1 cellular context compared by ENCODE assay signal in genomic region chr1:232599178-232600041, GRCh38.
TF ChIP-seq lines count a peak whose summit lies in the region.

No MANE protein-coding gene starts in this region.

TF ChIP-seq in K562, 482 proteins besides CTCF, POLR2A, EP300 and RAD21 (continued from another document and continues in another):
- TF ChIP-seq, protein P1, sequence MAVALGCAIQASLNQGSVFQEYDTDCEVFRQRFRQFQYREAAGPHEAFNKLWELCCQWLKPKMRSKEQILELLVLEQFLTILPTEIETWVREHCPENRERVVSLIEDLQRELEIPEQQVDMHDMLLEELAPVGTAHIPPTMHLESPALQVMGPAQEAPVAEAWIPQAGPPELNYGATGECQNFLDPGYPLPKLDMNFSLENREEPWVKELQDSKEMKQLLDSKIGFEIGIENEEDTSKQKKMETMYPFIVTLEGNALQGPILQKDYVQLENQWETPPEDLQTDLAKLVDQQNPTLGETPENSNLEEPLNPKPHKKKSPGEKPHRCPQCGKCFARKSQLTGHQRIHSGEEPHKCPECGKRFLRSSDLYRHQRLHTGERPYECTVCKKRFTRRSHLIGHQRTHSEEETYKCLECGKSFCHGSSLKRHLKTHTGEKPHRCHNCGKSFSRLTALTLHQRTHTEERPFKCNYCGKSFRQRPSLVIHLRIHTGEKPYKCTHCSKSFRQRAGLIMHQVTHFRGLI (CRISPR knock-in tag; IDR thresholded peaks at IDR 0.05) = 0 out of 2 replicates have a peak, but pooled peaks have one; percentile 61
- TF ChIP-seq ATF4 (CRISPR knock-in tag; IDR thresholded peaks at IDR 0.05) (peak; percentile 97), SUPT5H (IDR thresholded peaks at IDR 0.05) (no peak), ESRRA (IDR thresholded peaks at IDR 0.05; ENCODE audit: borderline replicate concordance, low read depth) (peak; percentile 53; the same call in 1 of the 2 replicates), ATF7 (IDR thresholded peaks at IDR 0.05) (peak; percentile 66), ZNF76 (CRISPR knock-in tag; IDR thresholded peaks at IDR 0.05; ENCODE audit: borderline replicate concordance) (peak; percentile 51; the same call in 1 of the 2 replicates), TEAD1 (CRISPR knock-in tag; IDR thresholded peaks at IDR 0.05) (peak in 1 of 2 experiments; percentile 55; a peak in 1 of 4 replicates), RBM39 (optimal IDR thresholded peaks at IDR 0.05; ENCODE audit: low read depth, low read length) (no peak), CEBPG (CRISPR knock-in tag; IDR thresholded peaks at IDR 0.05) (peak; percentile 80), CEBPG (tag; conservative IDR thresholded peaks at IDR 0.05 in 1 of 2, IDR thresholded peaks at IDR 0.05 in 1 of 2) (peak; percentile 92 to 95), MAZ (CRISPR knock-in tag; conservative IDR thresholded peaks at IDR 0.05 in 1 of 2, IDR thresholded peaks at IDR 0.05 in 1 of 2) (0 out of 4 replicates have a peak, but pooled peaks of 1 of the 2 experiments have one; percentile 14), ZBTB9 (CRISPR knock-in tag; IDR thresholded peaks at IDR 0.05) (0 out of 2 replicates have a peak, but pooled peaks have one; percentile 5), PATZ1 (CRISPR knock-in tag; IDR thresholded peaks at IDR 0.05; ENCODE audit: borderline replicate concordance) (peak; percentile 13; the same call in 1 of the 2 replicates), ATF1 (CRISPR knock-in tag; IDR thresholded peaks at IDR 0.05) (no peak), ATF1 (tag; IDR thresholded peaks at IDR 0.05) (no peak), CBFA2T2 (conservative IDR thresholded peaks at IDR 0.05) (no peak), ZNF311 (CRISPR knock-in tag; IDR thresholded peaks at IDR 0.05) (no peak), IRF2 (CRISPR knock-in tag; IDR thresholded peaks at IDR 0.05) (no peak), NR2C2 (CRISPR knock-in tag; IDR thresholded peaks at IDR 0.05) (no peak), NR2C2 (tag; IDR thresholded peaks at IDR 0.05) (peak; percentile 15; the same call in 1 of the 2 replicates), ZNF282 (CRISPR knock-in tag; IDR thresholded peaks at IDR 0.05) (no peak), TRIM24 (IDR thresholded peaks at IDR 0.05) (peak; percentile 71 to 90; a peak in 2 of 4 replicates), ZNF354B (CRISPR knock-in tag; IDR thresholded peaks at IDR 0.05) (no peak), BACH1 (tag; IDR thresholded peaks at IDR 0.05) (peak; percentile 60; the same call in 1 of the 2 replicates), NELFE (IDR thresholded peaks at IDR 0.05; ENCODE audit: insufficient read depth, insufficient read length) (no peak), ZKSCAN1 (IDR thresholded peaks at IDR 0.05; ENCODE audit: low read depth, low read length) (no peak), KLF6 (CRISPR knock-in tag; IDR thresholded peaks at IDR 0.05; ENCODE audit: borderline replicate concordance) (peak; percentile 72; the same call in 1 of the 2 replicates), FOXP1 (CRISPR knock-in tag; IDR thresholded peaks at IDR 0.05) (no peak), ZNF778 (CRISPR knock-in tag; IDR thresholded peaks at IDR 0.05) (no peak), CC2D1A (IDR thresholded peaks at IDR 0.05) (no peak), CCNT2 (IDR thresholded peaks at IDR 0.05; ENCODE audit: borderline replicate concordance, extremely low read depth, insufficient read length, low read depth, low read length) (no peak), ZNF436 (CRISPR knock-in tag; IDR thresholded peaks at IDR 0.05) (no peak), ZSCAN32 (CRISPR knock-in tag; IDR thresholded peaks at IDR 0.05) (peak; percentile 97), THRAP3 (IDR thresholded peaks at IDR 0.05; ENCODE audit: borderline replicate concordance) (no peak), CBX5 (IDR thresholded peaks at IDR 0.05; ENCODE audit: borderline replicate concordance, low read depth) (no peak), TCF3 (CRISPR knock-in tag; IDR thresholded peaks at IDR 0.05) (no peak), CHD2 (IDR thresholded peaks at IDR 0.05; ENCODE audit: low read depth, low read length) (no peak), MEF2A (IDR thresholded peaks at IDR 0.05; ENCODE audit: control insufficient read depth, low read depth, low read length) (no peak), CHCHD3 (CRISPR knock-in tag; IDR thresholded peaks at IDR 0.05) (no peak), RBM15 (IDR thresholded peaks at IDR 0.05; ENCODE audit: insufficient read depth, low read length) (no peak)
- TF ChIP-seq, protein P2, sequence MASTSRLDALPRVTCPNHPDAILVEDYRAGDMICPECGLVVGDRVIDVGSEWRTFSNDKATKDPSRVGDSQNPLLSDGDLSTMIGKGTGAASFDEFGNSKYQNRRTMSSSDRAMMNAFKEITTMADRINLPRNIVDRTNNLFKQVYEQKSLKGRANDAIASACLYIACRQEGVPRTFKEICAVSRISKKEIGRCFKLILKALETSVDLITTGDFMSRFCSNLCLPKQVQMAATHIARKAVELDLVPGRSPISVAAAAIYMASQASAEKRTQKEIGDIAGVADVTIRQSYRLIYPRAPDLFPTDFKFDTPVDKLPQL (IDR thresholded peaks at IDR 0.05; ENCODE audit: extremely low read depth, insufficient read length) = no peak
- TF ChIP-seq, protein P3, sequence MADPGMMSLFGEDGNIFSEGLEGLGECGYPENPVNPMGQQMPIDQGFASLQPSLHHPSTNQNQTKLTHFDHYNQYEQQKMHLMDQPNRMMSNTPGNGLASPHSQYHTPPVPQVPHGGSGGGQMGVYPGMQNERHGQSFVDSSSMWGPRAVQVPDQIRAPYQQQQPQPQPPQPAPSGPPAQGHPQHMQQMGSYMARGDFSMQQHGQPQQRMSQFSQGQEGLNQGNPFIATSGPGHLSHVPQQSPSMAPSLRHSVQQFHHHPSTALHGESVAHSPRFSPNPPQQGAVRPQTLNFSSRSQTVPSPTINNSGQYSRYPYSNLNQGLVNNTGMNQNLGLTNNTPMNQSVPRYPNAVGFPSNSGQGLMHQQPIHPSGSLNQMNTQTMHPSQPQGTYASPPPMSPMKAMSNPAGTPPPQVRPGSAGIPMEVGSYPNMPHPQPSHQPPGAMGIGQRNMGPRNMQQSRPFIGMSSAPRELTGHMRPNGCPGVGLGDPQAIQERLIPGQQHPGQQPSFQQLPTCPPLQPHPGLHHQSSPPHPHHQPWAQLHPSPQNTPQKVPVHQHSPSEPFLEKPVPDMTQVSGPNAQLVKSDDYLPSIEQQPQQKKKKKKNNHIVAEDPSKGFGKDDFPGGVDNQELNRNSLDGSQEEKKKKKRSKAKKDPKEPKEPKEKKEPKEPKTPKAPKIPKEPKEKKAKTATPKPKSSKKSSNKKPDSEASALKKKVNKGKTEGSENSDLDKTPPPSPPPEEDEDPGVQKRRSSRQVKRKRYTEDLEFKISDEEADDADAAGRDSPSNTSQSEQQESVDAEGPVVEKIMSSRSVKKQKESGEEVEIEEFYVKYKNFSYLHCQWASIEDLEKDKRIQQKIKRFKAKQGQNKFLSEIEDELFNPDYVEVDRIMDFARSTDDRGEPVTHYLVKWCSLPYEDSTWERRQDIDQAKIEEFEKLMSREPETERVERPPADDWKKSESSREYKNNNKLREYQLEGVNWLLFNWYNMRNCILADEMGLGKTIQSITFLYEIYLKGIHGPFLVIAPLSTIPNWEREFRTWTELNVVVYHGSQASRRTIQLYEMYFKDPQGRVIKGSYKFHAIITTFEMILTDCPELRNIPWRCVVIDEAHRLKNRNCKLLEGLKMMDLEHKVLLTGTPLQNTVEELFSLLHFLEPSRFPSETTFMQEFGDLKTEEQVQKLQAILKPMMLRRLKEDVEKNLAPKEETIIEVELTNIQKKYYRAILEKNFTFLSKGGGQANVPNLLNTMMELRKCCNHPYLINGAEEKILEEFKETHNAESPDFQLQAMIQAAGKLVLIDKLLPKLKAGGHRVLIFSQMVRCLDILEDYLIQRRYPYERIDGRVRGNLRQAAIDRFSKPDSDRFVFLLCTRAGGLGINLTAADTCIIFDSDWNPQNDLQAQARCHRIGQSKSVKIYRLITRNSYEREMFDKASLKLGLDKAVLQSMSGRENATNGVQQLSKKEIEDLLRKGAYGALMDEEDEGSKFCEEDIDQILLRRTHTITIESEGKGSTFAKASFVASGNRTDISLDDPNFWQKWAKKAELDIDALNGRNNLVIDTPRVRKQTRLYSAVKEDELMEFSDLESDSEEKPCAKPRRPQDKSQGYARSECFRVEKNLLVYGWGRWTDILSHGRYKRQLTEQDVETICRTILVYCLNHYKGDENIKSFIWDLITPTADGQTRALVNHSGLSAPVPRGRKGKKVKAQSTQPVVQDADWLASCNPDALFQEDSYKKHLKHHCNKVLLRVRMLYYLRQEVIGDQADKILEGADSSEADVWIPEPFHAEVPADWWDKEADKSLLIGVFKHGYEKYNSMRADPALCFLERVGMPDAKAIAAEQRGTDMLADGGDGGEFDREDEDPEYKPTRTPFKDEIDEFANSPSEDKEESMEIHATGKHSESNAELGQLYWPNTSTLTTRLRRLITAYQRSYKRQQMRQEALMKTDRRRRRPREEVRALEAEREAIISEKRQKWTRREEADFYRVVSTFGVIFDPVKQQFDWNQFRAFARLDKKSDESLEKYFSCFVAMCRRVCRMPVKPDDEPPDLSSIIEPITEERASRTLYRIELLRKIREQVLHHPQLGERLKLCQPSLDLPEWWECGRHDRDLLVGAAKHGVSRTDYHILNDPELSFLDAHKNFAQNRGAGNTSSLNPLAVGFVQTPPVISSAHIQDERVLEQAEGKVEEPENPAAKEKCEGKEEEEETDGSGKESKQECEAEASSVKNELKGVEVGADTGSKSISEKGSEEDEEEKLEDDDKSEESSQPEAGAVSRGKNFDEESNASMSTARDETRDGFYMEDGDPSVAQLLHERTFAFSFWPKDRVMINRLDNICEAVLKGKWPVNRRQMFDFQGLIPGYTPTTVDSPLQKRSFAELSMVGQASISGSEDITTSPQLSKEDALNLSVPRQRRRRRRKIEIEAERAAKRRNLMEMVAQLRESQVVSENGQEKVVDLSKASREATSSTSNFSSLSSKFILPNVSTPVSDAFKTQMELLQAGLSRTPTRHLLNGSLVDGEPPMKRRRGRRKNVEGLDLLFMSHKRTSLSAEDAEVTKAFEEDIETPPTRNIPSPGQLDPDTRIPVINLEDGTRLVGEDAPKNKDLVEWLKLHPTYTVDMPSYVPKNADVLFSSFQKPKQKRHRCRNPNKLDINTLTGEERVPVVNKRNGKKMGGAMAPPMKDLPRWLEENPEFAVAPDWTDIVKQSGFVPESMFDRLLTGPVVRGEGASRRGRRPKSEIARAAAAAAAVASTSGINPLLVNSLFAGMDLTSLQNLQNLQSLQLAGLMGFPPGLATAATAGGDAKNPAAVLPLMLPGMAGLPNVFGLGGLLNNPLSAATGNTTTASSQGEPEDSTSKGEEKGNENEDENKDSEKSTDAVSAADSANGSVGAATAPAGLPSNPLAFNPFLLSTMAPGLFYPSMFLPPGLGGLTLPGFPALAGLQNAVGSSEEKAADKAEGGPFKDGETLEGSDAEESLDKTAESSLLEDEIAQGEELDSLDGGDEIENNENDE (IDR thresholded peaks at IDR 0.05; ENCODE audit: low read depth, low read length) = no peak
- TF ChIP-seq, protein P4, sequence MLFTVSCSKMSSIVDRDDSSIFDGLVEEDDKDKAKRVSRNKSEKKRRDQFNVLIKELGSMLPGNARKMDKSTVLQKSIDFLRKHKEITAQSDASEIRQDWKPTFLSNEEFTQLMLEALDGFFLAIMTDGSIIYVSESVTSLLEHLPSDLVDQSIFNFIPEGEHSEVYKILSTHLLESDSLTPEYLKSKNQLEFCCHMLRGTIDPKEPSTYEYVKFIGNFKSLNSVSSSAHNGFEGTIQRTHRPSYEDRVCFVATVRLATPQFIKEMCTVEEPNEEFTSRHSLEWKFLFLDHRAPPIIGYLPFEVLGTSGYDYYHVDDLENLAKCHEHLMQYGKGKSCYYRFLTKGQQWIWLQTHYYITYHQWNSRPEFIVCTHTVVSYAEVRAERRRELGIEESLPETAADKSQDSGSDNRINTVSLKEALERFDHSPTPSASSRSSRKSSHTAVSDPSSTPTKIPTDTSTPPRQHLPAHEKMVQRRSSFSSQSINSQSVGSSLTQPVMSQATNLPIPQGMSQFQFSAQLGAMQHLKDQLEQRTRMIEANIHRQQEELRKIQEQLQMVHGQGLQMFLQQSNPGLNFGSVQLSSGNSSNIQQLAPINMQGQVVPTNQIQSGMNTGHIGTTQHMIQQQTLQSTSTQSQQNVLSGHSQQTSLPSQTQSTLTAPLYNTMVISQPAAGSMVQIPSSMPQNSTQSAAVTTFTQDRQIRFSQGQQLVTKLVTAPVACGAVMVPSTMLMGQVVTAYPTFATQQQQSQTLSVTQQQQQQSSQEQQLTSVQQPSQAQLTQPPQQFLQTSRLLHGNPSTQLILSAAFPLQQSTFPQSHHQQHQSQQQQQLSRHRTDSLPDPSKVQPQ (CRISPR knock-in tag; IDR thresholded peaks at IDR 0.05; ENCODE audit: borderline replicate concordance) = no peak
- TF ChIP-seq, protein P5, sequence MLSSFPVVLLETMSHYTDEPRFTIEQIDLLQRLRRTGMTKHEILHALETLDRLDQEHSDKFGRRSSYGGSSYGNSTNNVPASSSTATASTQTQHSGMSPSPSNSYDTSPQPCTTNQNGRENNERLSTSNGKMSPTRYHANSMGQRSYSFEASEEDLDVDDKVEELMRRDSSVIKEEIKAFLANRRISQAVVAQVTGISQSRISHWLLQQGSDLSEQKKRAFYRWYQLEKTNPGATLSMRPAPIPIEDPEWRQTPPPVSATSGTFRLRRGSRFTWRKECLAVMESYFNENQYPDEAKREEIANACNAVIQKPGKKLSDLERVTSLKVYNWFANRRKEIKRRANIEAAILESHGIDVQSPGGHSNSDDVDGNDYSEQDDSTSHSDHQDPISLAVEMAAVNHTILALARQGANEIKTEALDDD (IDR thresholded peaks at IDR 0.05) = no peak
